Comparison of ENCODE assay signal across 34 cellular contexts in the genomic region with DNA sequence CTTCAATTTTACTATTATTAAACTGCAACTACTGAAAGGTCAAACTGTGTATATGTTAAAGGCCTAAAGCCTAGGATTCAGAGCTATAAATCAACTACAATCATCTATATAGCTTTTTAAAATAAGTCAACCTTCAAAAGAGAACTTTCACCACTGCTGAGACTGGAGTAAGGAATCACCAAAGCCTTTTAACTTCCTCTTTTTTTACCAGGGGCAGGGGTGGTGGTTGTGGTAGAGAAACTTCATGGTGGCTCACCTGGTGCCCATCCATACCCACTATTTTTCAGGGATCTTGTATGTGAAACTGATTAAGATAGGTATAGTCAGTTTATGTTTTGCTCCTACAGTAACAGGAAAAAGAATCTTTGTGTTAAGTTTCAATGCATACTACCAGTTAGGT. TPM values are rescaled to one million over a fixed set of nuclear protein-coding genes. Genes with fewer than 3 reads are reported as not detected.
DNase-seq lines count a peak whose midpoint lies in the region; ATAC-seq and TF ChIP-seq lines count a peak whose summit lies in the region.
"Had no signal": no experiment of that assay in that cellular context is flagged by ENCODE, and none has a peak within 500 bp of the region (broad histone marks: within the 10 kb centered on the region; RNA-seq: fewer than 3 reads in every experiment).

No MANE protein-coding gene starts in this region.

- H3K4me3 Mint-ChIP-seq in activated T-cell treated with anti-CD3 and anti-CD28 coated beads, Interleukin-2, amount 50 U/mL, for 72 hours, result no peak overlapping the region
- H3K4me3 Mint-ChIP-seq in activated B cell treated with CpG ODN at 0.5 μM for 24 hours, result no peak overlapping the region
- no peak overlapping the region for H3K4me3 Mint-ChIP-seq in stimulated activated naive B cell treated with anti-CD40 and anti-IgM and Interleukin-4, amounts not matched to agents 10 μg/mL and 1 μg/mL and 100 μg/mL, for 72 hours
- H3K4me3 Mint-ChIP-seq: immature natural killer cell; stimulated activated effector memory CD8-positive, alpha-beta T cell treated with anti-CD3 and anti-CD28 coated beads, Interleukin-12 subunit alpha, Interleukin-12 subunit beta, amount 100 ng/mL, for 72 hours; type B pancreatic cell had no signal

- POLR2A ChIA-PET in activated B cell treated with CpG ODN at 0.5 μM for 24 hours (lab: Charles Lee), result interaction anchor here (1.2 kb wide), 1 partner anchor 31 kb away, joined by 4 read pairs; a partner anchor contains a TSS

- H3K36me3 Mint-ChIP-seq in activated T-cell treated with anti-CD3 and anti-CD28 coated beads, Interleukin-2, amount 50 U/mL, for 72 hours (ENCODE audit: insufficient read depth in 2 of 2), result peaks cover 8 to 25% of the 10 kb centered on the region in 2 donors
- peaks cover 76% of the 10 kb centered on the region for H3K36me3 Mint-ChIP-seq in activated B cell treated with CpG ODN at 0.5 μM for 24 hours (ENCODE audit: low read depth)
- peaks cover 26 to 44% of the 10 kb centered on the region in 2 donors for H3K36me3 Mint-ChIP-seq in stimulated activated naive B cell treated with anti-CD40 and anti-IgM and Interleukin-4, amounts not matched to agents 10 μg/mL and 1 μg/mL and 100 μg/mL, for 72 hours

- CTCF ChIA-PET in activated B cell treated with CpG ODN at 0.5 μM for 24 hours (lab: Charles Lee), result interaction anchor here (1.1 kb wide), 1 partner anchor 251 kb away, joined by 3 read pairs; no protein-coding TSS in a partner anchor

- no peaks in the 10 kb centered on the region for H3K9me3 Mint-ChIP-seq in activated T-cell treated with anti-CD3 and anti-CD28 coated beads, Interleukin-2, amount 50 U/mL, for 72 hours
- no peaks in the 10 kb centered on the region for H3K9me3 Mint-ChIP-seq in activated B cell treated with CpG ODN at 0.5 μM for 24 hours
- no peaks in the 10 kb centered on the region for H3K9me3 Mint-ChIP-seq in stimulated activated naive B cell treated with anti-CD40 and anti-IgM and Interleukin-4, amounts not matched to agents 10 μg/mL and 1 μg/mL and 100 μg/mL, for 72 hours
- H3K9me3 Mint-ChIP-seq: immature natural killer cell; stimulated activated effector memory CD8-positive, alpha-beta T cell treated with anti-CD3 and anti-CD28 coated beads, Interleukin-12 subunit alpha, Interleukin-12 subunit beta, amount 100 ng/mL, for 72 hours; type B pancreatic cell had no signal

- no peaks in the 10 kb centered on the region for H3K4me1 Mint-ChIP-seq in activated T-cell treated with anti-CD3 and anti-CD28 coated beads, Interleukin-2, amount 50 U/mL, for 72 hours (ENCODE audit: low read depth)
- peaks cover 14% of the 10 kb centered on the region for H3K4me1 Mint-ChIP-seq in activated B cell treated with CpG ODN at 0.5 μM for 24 hours
- H3K4me1 Mint-ChIP-seq in stimulated activated naive B cell treated with anti-CD40 and anti-IgM and Interleukin-4, amounts not matched to agents 10 μg/mL and 1 μg/mL and 100 μg/mL, for 72 hours, result peaks cover 10 to 31% of the 10 kb centered on the region in 2 donors

- H3K27ac Mint-ChIP-seq in activated T-cell treated with anti-CD3 and anti-CD28 coated beads, Interleukin-2, amount 50 U/mL, for 72 hours, result peak overlapping the region; percentile 74
- H3K27ac Mint-ChIP-seq in activated B cell treated with CpG ODN at 0.5 μM for 24 hours, result peak overlapping the region; percentile 70
- peak overlapping the region; percentile 10 for H3K27ac Mint-ChIP-seq in stimulated activated naive B cell treated with anti-CD40 and anti-IgM and Interleukin-4, amounts not matched to agents 10 μg/mL and 1 μg/mL and 100 μg/mL, for 72 hours
- H3K27ac Mint-ChIP-seq: stimulated activated effector memory CD8-positive, alpha-beta T cell treated with anti-CD3 and anti-CD28 coated beads, Interleukin-12 subunit alpha, Interleukin-12 subunit beta, amount 100 ng/mL, for 72 hours had no signal

- no peak for DNase-seq in activated T-cell treated with anti-CD3 and anti-CD28 coated beads, Interleukin-2, amount 50 U/mL, for 72 hours
- DNase-seq in activated T-cell treated with anti-CD3 and anti-CD28 coated beads, Interleukin-2, amount 50 U/mL, for 48 hours, result no peak
- DNase-seq in NOMO-1 (lab: John Stamatoyannopoulos, UW; ENCODE audit: unreplicated experiment in 2 of 2) (peak; percentile 27 to 55), activated B cell treated with CpG ODN at 0.5 μM for 24 hours (no peak), lower leg skin (ENCODE audit: low spot score in 2 of 2) (no peak), NCI-H82 treated with DMSO at 0.1 percent for 48 hours (lab: John Stamatoyannopoulos, UW; ENCODE audit: unreplicated experiment) (no peak)
- DNase-seq in stimulated activated naive B cell treated with anti-CD40 and anti-IgM and Interleukin-4, amounts not matched to agents 10 μg/mL and 1 μg/mL and 100 μg/mL, for 72 hours, result no peak
- DNase-seq in stimulated activated CD4-positive, alpha-beta T cell treated with anti-CD3 and anti-CD28 coated beads, Interleukin-1b, Interleukin-23, amount 100 ng/mL, for 48 hours, result no peak
- DNase-seq: activated CD4-positive, alpha-beta T cell treated with anti-CD3 and anti-CD28 coated beads for 1 hour; activated gamma-delta T cell treated with Interleukin-2 at 50 U/mL for 16 hours; activated T-cell treated with anti-CD3 and anti-CD28 coated beads for 4 hours; body of pancreas; Caco-2; dorsolateral prefrontal cortex; GDM1; GOT3; hypothalamus; immature natural killer cell; left colon; mesenchymal stem cell; NCI-H1417 treated with DMSO at 0.1 percent for 48 hours; NCI-H2081 treated with DMSO at 0.1 percent for 48 hours; NCI-H774; SHP77; stimulated activated CD4-positive, alpha-beta T cell treated with anti-CD3 and anti-CD28 coated beads, Interleukin-12 subunit alpha, Interleukin-12 subunit beta, amount 100 ng/mL, for 4 hours; stimulated activated CD4-positive, alpha-beta T cell treated with anti-CD3 and anti-CD28 coated beads, Interleukin-4, amount 100 ng/mL, for 24 hours; substantia nigra had no signal

- H3K4me3 ChIP-seq in lower leg skin (ENCODE audit: low read depth, poor library complexity, severe bottlenecking), result no peak overlapping the region
- H3K4me3 ChIP-seq: adrenal gland, BLaER1, body of pancreas, dorsolateral prefrontal cortex, prostate gland had no signal

- no peak for TF ChIP-seq POLR2A in lower leg skin (IDR thresholded peaks at IDR 0.05)

- H3K27me3 Mint-ChIP-seq in activated T-cell treated with anti-CD3 and anti-CD28 coated beads, Interleukin-2, amount 50 U/mL, for 72 hours (ENCODE audit: low read depth), result no peaks in the 10 kb centered on the region
- H3K27me3 Mint-ChIP-seq in activated B cell treated with CpG ODN at 0.5 μM for 24 hours, result no peaks in the 10 kb centered on the region
- no peaks in the 10 kb centered on the region for H3K27me3 Mint-ChIP-seq in stimulated activated naive B cell treated with anti-CD40 and anti-IgM and Interleukin-4, amounts not matched to agents 10 μg/mL and 1 μg/mL and 100 μg/mL, for 72 hours
- H3K27me3 Mint-ChIP-seq: type B pancreatic cell had no signal

- TF ChIP-seq CTCF in activated B cell treated with CpG ODN at 0.5 μM for 24 hours (IDR thresholded peaks at IDR 0.05) (no peak), lower leg skin (IDR thresholded peaks at IDR 0.05) (no peak)

- ATAC-seq in activated T-cell treated with anti-CD3 and anti-CD28 coated beads, Interleukin-2, amount 50 U/mL, for 72 hours (replicated peaks in 1 of 2), result no peak
- ATAC-seq in activated B cell treated with CpG ODN at 0.5 μM for 24 hours (ENCODE audit: low read depth), result peak; percentile 56
- ATAC-seq in stimulated activated naive B cell treated with anti-CD40 and anti-IgM and Interleukin-4, amounts not matched to agents 10 μg/mL and 1 μg/mL and 100 μg/mL, for 72 hours (replicated peaks), result peak; percentile 65 to 82
- ATAC-seq: body of pancreas; sciatic nerve; stimulated activated effector memory CD8-positive, alpha-beta T cell treated with anti-CD3 and anti-CD28 coated beads, Interleukin-12 subunit alpha, Interleukin-12 subunit beta, amount 100 ng/mL, for 72 hours had no signal

- intact Hi-C loops in activated B cell treated with CpG ODN at 0.5 μM for 24 hours (cut with micrococcal nuclease) (loop anchor here (10.0 kb wide), 1 partner anchor 170 kb away; a partner anchor contains a TSS), lower leg skin (cut with DNase I; ENCODE audit: low total_unique reads) (no loop called here)

RNA-seq across cellular contexts. Expression of a gene that starts 31.5 kb away (rescaled TPM):
- total RNA-seq in activated T-cell treated with anti-CD3 and anti-CD28 coated beads, Interleukin-2, amount 50 U/mL, for 72 hours, result 10 to 100 TPM; 48.3 to 59.0 TPM
- total RNA-seq in activated B cell treated with CpG ODN at 0.5 μM for 24 hours, result 45.3 and 47.2 TPM in 2 replicates
- 100 to 1,000 TPM in 1 of 4 donors, 10 to 100 TPM in 3; 76.9 to 103 (median 85.8) TPM for total RNA-seq in lower leg skin

RNA-seq across cellular contexts. Expression of a gene that starts 39.6 kb away (rescaled TPM):
- total RNA-seq in activated T-cell treated with anti-CD3 and anti-CD28 coated beads, Interleukin-2, amount 50 U/mL, for 72 hours, result not detected
- not detected in 2 replicates for total RNA-seq in activated B cell treated with CpG ODN at 0.5 μM for 24 hours
- not detected for total RNA-seq in lower leg skin
- total RNA-seq: adrenal gland, body of pancreas, fibroblast of lung, left colon, sciatic nerve had no signal

Comparison
In these comparisons a context has a peak if more than half of its experiments do, and no peak if none do; other contexts are left out.
1. ATAC-seq: peak in activated B cell treated with CpG ODN at 0.5 μM for 24 hours (single experiment) and stimulated activated naive B cell treated with anti-CD40 and anti-IgM and Interleukin-4, amounts not matched to agents 10 μg/mL and 1 μg/mL and 100 μg/mL, for 72 hours (2 of 2); none in activated T-cell treated with anti-CD3 and anti-CD28 coated beads, Interleukin-2, amount 50 U/mL, for 72 hours (0 of 2).
2. DNase-seq: peak in NOMO-1 (2 of 2); none in activated T-cell treated with anti-CD3 and anti-CD28 coated beads, Interleukin-2, amount 50 U/mL, for 72 hours (0 of 2), activated T-cell treated with anti-CD3 and anti-CD28 coated beads, Interleukin-2, amount 50 U/mL, for 48 hours (0 of 2), activated B cell treated with CpG ODN at 0.5 μM for 24 hours (single experiment), stimulated activated naive B cell treated with anti-CD40 and anti-IgM and Interleukin-4, amounts not matched to agents 10 μg/mL and 1 μg/mL and 100 μg/mL, for 72 hours (single experiment), lower leg skin (0 of 2), NCI-H82 treated with DMSO at 0.1 percent for 48 hours (single experiment) and stimulated activated CD4-positive, alpha-beta T cell treated with anti-CD3 and anti-CD28 coated beads, Interleukin-1b, Interleukin-23, amount 100 ng/mL, for 48 hours (single experiment).
3. H3K27ac Mint-ChIP-seq: peak in every context shown above with its lines; median percentile 74 in activated T-cell treated with anti-CD3 and anti-CD28 coated beads, Interleukin-2, amount 50 U/mL, for 72 hours; 70 in activated B cell treated with CpG ODN at 0.5 μM for 24 hours; 10 in stimulated activated naive B cell treated with anti-CD40 and anti-IgM and Interleukin-4, amounts not matched to agents 10 μg/mL and 1 μg/mL and 100 μg/mL, for 72 hours.